14 cellular contexts compared by ENCODE assay signal in the genomic region with DNA sequence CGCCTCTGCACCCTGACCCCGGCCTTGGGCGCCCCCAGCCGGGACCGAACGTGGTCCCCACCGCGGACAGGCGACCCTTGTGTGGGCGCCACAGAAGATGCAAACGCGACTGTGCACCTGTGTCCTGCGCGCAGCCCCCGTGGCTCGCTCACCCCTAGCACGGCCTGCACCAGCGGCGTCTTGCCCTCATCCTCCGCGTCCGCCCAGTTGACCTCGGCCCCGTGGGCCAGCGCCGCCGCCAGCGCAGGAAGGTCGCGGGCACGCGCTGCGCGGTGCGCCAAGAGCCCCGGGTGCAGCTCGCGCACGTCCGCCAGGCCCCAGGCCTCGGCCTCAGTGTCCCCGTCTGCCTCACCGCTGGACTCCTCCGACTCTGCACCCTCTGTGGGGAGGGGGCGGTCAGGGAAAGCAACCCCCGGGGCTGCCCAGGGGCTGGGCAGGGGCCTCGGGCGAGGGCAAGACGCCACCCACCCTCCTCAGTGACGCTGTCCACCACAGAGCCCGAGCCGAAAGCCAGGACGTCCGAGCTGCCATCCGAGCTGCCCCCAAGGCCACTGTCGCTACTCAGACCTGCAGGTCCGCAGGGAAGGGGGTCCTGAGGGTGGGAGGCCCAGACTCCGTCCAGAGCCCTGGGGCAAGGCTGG.
"Had no signal": no experiment of that assay in that cellular context is flagged by ENCODE, and none has a peak within 500 bp of the region (broad histone marks: within the 10 kb centered on the region; RNA-seq: fewer than 3 reads in every experiment).

No MANE protein-coding gene starts in this region.

- H3K27ac Mint-ChIP-seq: activated CD4-positive, alpha-beta T cell treated with anti-CD3 and anti-CD28 coated beads, Interleukin-2, amount 10 ng/mL, durations not matched to agents 7 days and 5 days; activated CD8-positive, alpha-beta T cell treated with anti-CD3 and anti-CD28 coated beads, Interleukin-2, amount 10 ng/mL, durations not matched to agents 7 days and 5 days; activated naive CD4-positive, alpha-beta T cell treated with anti-CD3 and anti-CD28 coated beads for 36 hours; naive thymus-derived CD8-positive, alpha-beta T cell; T-helper 1 cell treated with Interleukin-12 subunit alpha and Interleukin-12 subunit beta and Interleukin-4 antibody, amounts not matched to agents 30 μg/mL and 1 μg/mL, for 36 hours had no signal

- ATAC-seq: body of pancreas; naive thymus-derived CD8-positive, alpha-beta T cell; sciatic nerve had no signal

- H3K9me3 Mint-ChIP-seq: activated CD4-positive, alpha-beta T cell treated with anti-CD3 and anti-CD28 coated beads, Interleukin-2, amount 10 ng/mL, durations not matched to agents 7 days and 5 days; activated naive CD4-positive, alpha-beta T cell treated with anti-CD3 and anti-CD28 coated beads for 36 hours; activated T-cell treated with anti-CD3 and anti-CD28 coated beads, Interleukin-2, amount 50 U/mL, for 4 hours; naive thymus-derived CD8-positive, alpha-beta T cell; T-helper 1 cell treated with Interleukin-12 subunit alpha and Interleukin-12 subunit beta and Interleukin-4 antibody, amounts not matched to agents 30 μg/mL and 1 μg/mL, for 36 hours had no signal

- DNase-seq: activated CD4-positive, alpha-beta T cell treated with anti-CD3 and anti-CD28 coated beads, Interleukin-2, amount 10 ng/mL, durations not matched to agents 7 days and 5 days; activated CD8-positive, alpha-beta memory T cell treated with anti-CD3 and anti-CD28 coated beads, Interleukin-2, amount 50 U/mL, for 4 hours; activated CD8-positive, alpha-beta T cell treated with anti-CD3 and anti-CD28 coated beads, Interleukin-2, amount 10 ng/mL, durations not matched to agents 7 days and 5 days; activated naive CD4-positive, alpha-beta T cell treated with anti-CD3 and anti-CD28 coated beads for 36 hours; activated T-cell treated with anti-CD3 and anti-CD28 coated beads, Interleukin-2, amount 50 U/mL, for 4 hours; dermis blood vessel endothelial cell; effector memory CD4-positive, alpha-beta T cell; esophagus squamous epithelium; naive thymus-derived CD8-positive, alpha-beta T cell; stimulated activated CD4-positive, alpha-beta T cell treated with anti-CD3 and anti-CD28 coated beads, Interleukin-4, amount 100 ng/mL, for 1 hour; upper lobe of right lung had no signal

- H3K27me3 Mint-ChIP-seq: activated CD4-positive, alpha-beta T cell treated with anti-CD3 and anti-CD28 coated beads, Interleukin-2, amount 10 ng/mL, durations not matched to agents 7 days and 5 days had no signal

- H3K4me1 Mint-ChIP-seq: activated CD4-positive, alpha-beta T cell treated with anti-CD3 and anti-CD28 coated beads, Interleukin-2, amount 10 ng/mL, durations not matched to agents 7 days and 5 days had no signal

- H3K36me3 Mint-ChIP-seq: naive thymus-derived CD8-positive, alpha-beta T cell had no signal

- H3K4me3 Mint-ChIP-seq: activated CD4-positive, alpha-beta T cell treated with anti-CD3 and anti-CD28 coated beads, Interleukin-2, amount 10 ng/mL, durations not matched to agents 7 days and 5 days; activated CD8-positive, alpha-beta T cell treated with anti-CD3 and anti-CD28 coated beads, Interleukin-2, amount 10 ng/mL, durations not matched to agents 7 days and 5 days; activated naive CD4-positive, alpha-beta T cell treated with anti-CD3 and anti-CD28 coated beads for 36 hours; activated T-cell treated with anti-CD3 and anti-CD28 coated beads, Interleukin-2, amount 50 U/mL, for 4 hours; naive thymus-derived CD8-positive, alpha-beta T cell; T-helper 1 cell treated with Interleukin-12 subunit alpha and Interleukin-12 subunit beta and Interleukin-4 antibody, amounts not matched to agents 30 μg/mL and 1 μg/mL, for 36 hours had no signal
